In genomic region chrX:139708067-139708466, GRCh38 we compare ENCODE assay signal across 23 cellular contexts. TPM values are rescaled to one million over a fixed set of nuclear protein-coding genes. Genes with fewer than 3 reads are reported as not detected.
"Had no signal": no experiment of that assay in that cellular context is flagged by ENCODE, and none has a peak within 500 bp of the region (broad histone marks: within the 10 kb centered on the region; RNA-seq: fewer than 3 reads in every experiment).

Gene MCF2, minus strand, starts transcription at chrX:139708167. Its CDS starts 56,423 bp downstream, at chrX:139651744.

- H3K36me3 ChIP-seq: neutrophil, pancreas, right lobe of liver, sigmoid colon, stomach, tibial artery, transverse colon, upper lobe of right lung, uterus had no signal

- H3K9me3 ChIP-seq: neutrophil, pancreas, psoas muscle, right lobe of liver, sigmoid colon, tibial artery, transverse colon, upper lobe of right lung, uterus had no signal

- H3K4me1 ChIP-seq: pancreas, psoas muscle, right lobe of liver, sigmoid colon, stomach, tibial artery, transverse colon, upper lobe of right lung, uterus had no signal

- H3K27ac ChIP-seq: neutrophil, pancreas, psoas muscle, right lobe of liver, sigmoid colon, stomach, tibial artery, transverse colon, upper lobe of right lung, uterus had no signal

- H3K4me3 ChIP-seq: pancreas, psoas muscle, right lobe of liver, sigmoid colon, stomach, tibial artery, transverse colon, upper lobe of right lung, uterus had no signal

- ATAC-seq: naive thymus-derived CD4-positive, alpha-beta T cell; natural killer cell; pancreas; psoas muscle; right cardiac atrium; right lobe of liver; stimulated activated effector memory CD8-positive, alpha-beta T cell treated with anti-CD3 and anti-CD28 coated beads, Interleukin-12 subunit alpha, Interleukin-12 subunit beta, amount 100 ng/mL, for 72 hours; stimulated activated naive B cell treated with anti-CD40 and anti-IgM and Interleukin-4, amounts not matched to agents 10 μg/mL and 1 μg/mL and 100 μg/mL, for 72 hours; upper lobe of right lung had no signal

- H3K27me3 ChIP-seq: neutrophil, right lobe of liver, sigmoid colon, stomach, tibial artery, transverse colon, upper lobe of right lung, uterus had no signal

- DNase-seq: naive thymus-derived CD4-positive, alpha-beta T cell; natural killer cell; pancreas; psoas muscle; right cardiac atrium; right lobe of liver; sigmoid colon; small intestine; stimulated activated CD4-positive, alpha-beta T cell treated with anti-CD3 and anti-CD28 coated beads, Interleukin-15, amount 100 ng/mL, for 24 hours; stimulated activated CD4-positive, alpha-beta T cell treated with anti-CD3 and anti-CD28 coated beads, Interleukin-2, amount 100 ng/mL, for 24 hours; stimulated activated CD4-positive, alpha-beta T cell treated with anti-CD3 and anti-CD28 coated beads, Interleukin-2, amount 100 ng/mL, for 48 hours; stimulated activated CD4-positive, alpha-beta T cell treated with anti-CD3 and anti-CD28 coated beads, Interleukin-4, amount 100 ng/mL, for 24 hours; stimulated activated naive B cell treated with anti-CD40 and anti-IgM and Interleukin-4, amounts not matched to agents 10 μg/mL and 1 μg/mL and 100 μg/mL, for 72 hours; stimulated activated naive CD4-positive, alpha-beta T cell treated with Interleukin-2 at 50 U/mL for 16 hours; stomach; tibial artery; transverse colon; upper lobe of right lung; uterus had no signal

RNA-seq across cellular contexts. Expression of gene MCF2, which starts in this region (rescaled TPM):
- total RNA-seq: osteocyte, subcutaneous adipose tissue, transverse colon, upper lobe of right lung had no signal
- polyA plus RNA-seq: naive thymus-derived CD4-positive, alpha-beta T cell had no signal
